ENCODE assay signal across 1 cellular context in genomic region chr17:49359990-49360795, GRCh38.
TF ChIP-seq lines count a peak whose summit lies in the region.

No MANE protein-coding gene starts in this region.

TF ChIP-seq in H1, 55 proteins besides CTCF, POLR2A, EP300 and RAD21 (continued from another document):
- TF ChIP-seq RNF2 (IDR thresholded peaks at IDR 0.05; ENCODE audit: borderline replicate concordance, low read depth, low read length, missing control alignments, poor library complexity, severe bottlenecking) (no peak), NANOG (IDR thresholded peaks at IDR 0.05; ENCODE audit: insufficient read depth, low read depth, low read length, poor library complexity, severe bottlenecking) (no peak), YY1 (IDR thresholded peaks at IDR 0.05; ENCODE audit: low read depth, low read length) (no peak), TAF7 (optimal IDR thresholded peaks at IDR 0.05; ENCODE audit: borderline replicate concordance, low read depth, low read length) (no peak), ATF2 (IDR thresholded peaks at IDR 0.05; ENCODE audit: low read length) (no peak), CREB1 (IDR thresholded peaks at IDR 0.05) (no peak), CEBPB (IDR thresholded peaks at IDR 0.05; ENCODE audit: low read depth, low read length) (no peak), FOSL1 (IDR thresholded peaks at IDR 0.05; ENCODE audit: insufficient read depth, low read depth, low read length) (no peak)
TF ChIP-seq in H1: peak in this region for 0.
